ENCODE assay signal across 18 cellular contexts in genomic region chr7:133883591-133883990, GRCh38.
DNase-seq lines count a peak whose midpoint lies in the region; TF ChIP-seq lines count a peak whose summit lies in the region.
"Had no signal": no experiment of that assay in that cellular context is flagged by ENCODE, and none has a peak within 500 bp of the region (broad histone marks: within the 10 kb centered on the region; RNA-seq: fewer than 3 reads in every experiment).

No MANE protein-coding gene starts in this region.

- H3K9me3 ChIP-seq in Loucy (ENCODE audit: insufficient read depth, low read depth, low read length) (no peaks in the 10 kb centered on the region), OCI-LY1 (ENCODE audit: low read length) (no peaks in the 10 kb centered on the region), hepatocyte (ENCODE audit: low read depth) (no peaks in the 10 kb centered on the region)
- H3K9me3 ChIP-seq: BE2C; BLaER1 treated with 17β-estradiol and CSF1 and Interleukin-3, amounts not matched to agents 10 nM and 100 nM; HAP-1 had no signal

- H3K36me3 ChIP-seq in Loucy (ENCODE audit: insufficient read depth, low read length) (no peaks in the 10 kb centered on the region), OCI-LY1 (ENCODE audit: insufficient read depth, low read length) (no peaks in the 10 kb centered on the region), hepatocyte (replicated peaks; ENCODE audit: insufficient read depth, low read depth) (no peaks in the 10 kb centered on the region)
- H3K36me3 ChIP-seq: BE2C, HAP-1 had no signal

- H4K20me1 ChIP-seq in Loucy (ENCODE audit: insufficient read depth, low read length, poor library complexity, severe bottlenecking) = peaks cover 27% of the 10 kb centered on the region
- no peaks in the 10 kb centered on the region for H4K20me1 ChIP-seq in OCI-LY1 (ENCODE audit: insufficient read depth, low read length)
- H4K20me1 ChIP-seq in hepatocyte (ENCODE audit: insufficient read depth, poor library complexity, severe bottlenecking) = no peaks in the 10 kb centered on the region

- H3K27ac ChIP-seq in OCI-LY1 (ENCODE audit: low read depth, low read length, poor library complexity, severe bottlenecking) = no peak overlapping the region
- H3K27ac ChIP-seq in hepatocyte = peak overlapping the region; percentile 74
- no peak overlapping the region for H3K27ac ChIP-seq in dorsolateral prefrontal cortex
- H3K27ac ChIP-seq: BLaER1 treated with 17β-estradiol and CSF1 and Interleukin-3, amounts not matched to agents 10 nM and 100 nM had no signal

- H2AFZ ChIP-seq in Loucy (ENCODE audit: low read length) (no peak overlapping the region), OCI-LY1 (ENCODE audit: low read length) (no peak overlapping the region), hepatocyte (no peak overlapping the region)

- H3K9ac ChIP-seq in Loucy (ENCODE audit: low read depth, low read length, poor library complexity, severe bottlenecking) = no peak overlapping the region
- H3K9ac ChIP-seq in OCI-LY1 (ENCODE audit: low read length) = no peak overlapping the region
- H3K9ac ChIP-seq: BLaER1 treated with 17β-estradiol and CSF1 and Interleukin-3, amounts not matched to agents 10 nM and 100 nM had no signal

- intact Hi-C loops in dorsolateral prefrontal cortex (cut with DNase I) = no loop called here

- H3K4me2 ChIP-seq in Loucy (ENCODE audit: low read depth, low read length, poor library complexity, severe bottlenecking) (peak overlapping the region; percentile 72), OCI-LY1 (ENCODE audit: low read length) (0 out of 2 replicates have a peak overlapping the region, but pooled peaks have one; percentile 8), hepatocyte (peak overlapping the region; percentile 45)
- H3K4me2 ChIP-seq: BLaER1 treated with 17β-estradiol and CSF1 and Interleukin-3, amounts not matched to agents 10 nM and 100 nM had no signal

- no peak for TF ChIP-seq CTCF in Loucy (conservative IDR thresholded peaks at IDR 0.05; ENCODE audit: low read length)
- no peak for TF ChIP-seq CTCF in OCI-LY1 (IDR thresholded peaks at IDR 0.05; ENCODE audit: low read length)
- TF ChIP-seq CTCF in hepatocyte (IDR thresholded peaks at IDR 0.05; ENCODE audit: poor library complexity) = no peak
- TF ChIP-seq CTCF in dorsolateral prefrontal cortex (IDR thresholded peaks at IDR 0.05 in 54 of 56, conservative IDR thresholded peaks at IDR 0.05 in 2 of 56; ENCODE audit: low read depth in 1 of 56, partially characterized antibody in 56 of 56) = no peak

- DNase-seq in hepatocyte (ENCODE audit: low spot score) = no peak
- DNase-seq in effector CD4-positive, alpha-beta T cell = no peak
- no peak for DNase-seq in A172 (ENCODE audit: low spot score)
- DNase-seq in dorsolateral prefrontal cortex = no peak
- DNase-seq: ACHN; AML-193; BE2C; Calu3; CD4-positive, alpha-beta T cell; CD8-positive, alpha-beta memory T cell; DMS53; DMS79 treated with DMSO at 0.1 percent for 48 hours; GOT3; HFFc6 had no signal

- H3K27me3 ChIP-seq in Loucy (ENCODE audit: insufficient read depth, low read length, poor library complexity, severe bottlenecking) = no peaks in the 10 kb centered on the region
- H3K27me3 ChIP-seq in OCI-LY1 (ENCODE audit: insufficient read depth, low read length) = no peaks in the 10 kb centered on the region
- H3K27me3 ChIP-seq in hepatocyte = no peaks in the 10 kb centered on the region
- no peaks in the 10 kb centered on the region for H3K27me3 ChIP-seq in dorsolateral prefrontal cortex
- H3K27me3 ChIP-seq: BE2C; BLaER1 treated with 17β-estradiol and CSF1 and Interleukin-3, amounts not matched to agents 10 nM and 100 nM had no signal

- H3K9me2 ChIP-seq in Loucy (replicated peaks; ENCODE audit: low read depth, low read length) (no peaks in the 10 kb centered on the region), OCI-LY1 (ENCODE audit: low read depth, low read length) (0 out of 2 replicates have a peak, but pooled peaks cover 3% of the 10 kb centered on the region), hepatocyte (replicated peaks; ENCODE audit: insufficient read depth) (no peaks in the 10 kb centered on the region)

- H3K79me2 ChIP-seq in Loucy (ENCODE audit: insufficient read depth, low read length) (no peaks in the 10 kb centered on the region), OCI-LY1 (ENCODE audit: insufficient read depth, low read length) (no peaks in the 10 kb centered on the region), hepatocyte (no peaks in the 10 kb centered on the region)

- H3F3A ChIP-seq in Loucy (ENCODE audit: low read depth) (no peaks in the 10 kb centered on the region; the same call in 1 of the 2 replicates), OCI-LY1 (ENCODE audit: insufficient read depth, low read length) (no peaks in the 10 kb centered on the region)

- WGBS in hepatocyte (ENCODE audit: low lambda C conversion rate, missing lambda C conversion rate) = 63% methylated on average over 3 of the region's 3 CpGs

- H3K4me1 ChIP-seq in Loucy (ENCODE audit: insufficient read depth, low read length, poor library complexity, severe bottlenecking) = peaks cover 20% of the 10 kb centered on the region
- peaks cover 8% of the 10 kb centered on the region for H3K4me1 ChIP-seq in OCI-LY1 (ENCODE audit: insufficient read depth, low read length, severe bottlenecking)
- H3K4me1 ChIP-seq in hepatocyte (ENCODE audit: insufficient read depth) = no peaks in the 10 kb centered on the region
- H3K4me1 ChIP-seq: BLaER1 treated with 17β-estradiol and CSF1 and Interleukin-3, amounts not matched to agents 10 nM and 100 nM had no signal

- H3K4me3 ChIP-seq in Loucy (ENCODE audit: low read length, poor library complexity, severe bottlenecking) = peak overlapping the region; percentile 45
- H3K4me3 ChIP-seq in OCI-LY1 (ENCODE audit: low read depth, low read length, poor library complexity, severe bottlenecking) = no peak overlapping the region
- H3K4me3 ChIP-seq in hepatocyte = no peak overlapping the region
- H3K4me3 ChIP-seq in dorsolateral prefrontal cortex = no peak overlapping the region
- H3K4me3 ChIP-seq: BLaER1 treated with 17β-estradiol and CSF1 and Interleukin-3, amounts not matched to agents 10 nM and 100 nM; HAP-1 had no signal

Comparison
In these comparisons a context has a peak if more than half of its experiments do, and no peak if none do; other contexts are left out.
1. H3K4me2 ChIP-seq: peak in every context shown above with its lines; median percentile 72 in Loucy; 45 in hepatocyte; 8 in OCI-LY1.